8 cellular contexts compared by ENCODE assay signal in genomic region chr17:49191917-49192741, GRCh38. TPM values are rescaled to one million over a fixed set of nuclear protein-coding genes. Genes with fewer than 3 reads are reported as not detected.
DNase-seq lines count a peak whose midpoint lies in the region; ATAC-seq, FAIRE-seq and TF ChIP-seq lines count a peak whose summit lies in the region.

No MANE protein-coding gene starts in this region.

- FAIRE-seq in pancreas (lab: Jason Lieb, UNC), result no peak

- peak overlapping the region; percentile 86 for H3K4me3 Mint-ChIP-seq in activated naive CD8-positive, alpha-beta T cell treated with anti-CD3 and anti-CD28 coated beads for 36 hours

- TF ChIP-seq EP300 in tibial nerve (IDR thresholded peaks at IDR 0.05), result peak in 1 of 2 donors; percentile 55

- H3K4me3 ChIP-seq in pancreas (peak overlapping the region; percentile 49 to 69 (median 64)), tibial nerve (peak overlapping the region; percentile 71 to 80 (median 78))

- H3K9me3 Mint-ChIP-seq in activated naive CD8-positive, alpha-beta T cell treated with anti-CD3 and anti-CD28 coated beads for 36 hours, result no peaks in the 10 kb centered on the region

- no peaks in the 10 kb centered on the region for H3K36me3 ChIP-seq in pancreas
- no peaks in the 10 kb centered on the region for H3K36me3 ChIP-seq in tibial nerve

- 0% methylated on average over 53 of the region's 53 CpGs for WGBS in pancreas, 2 donors
- 0% methylated on average over 37 to 53 of the region's 53 CpGs for WGBS in tibial nerve, 2 donors

- H3K27ac ChIP-seq in pancreas, result peak overlapping the region; percentile 87 to 98 (median 96)
- H3K27ac ChIP-seq in tibial nerve, result peak overlapping the region; percentile 95 to 99 (median 98)

- peak; percentile 9 for TF ChIP-seq POLR2A in GM10847 (IDR thresholded peaks at IDR 0.05; ENCODE audit: extremely low read depth, insufficient read length)
- TF ChIP-seq POLR2A in tibial nerve (IDR thresholded peaks at IDR 0.05), result peak in 1 of 2 donors; percentile 31

- H3K27me3 Mint-ChIP-seq in activated naive CD8-positive, alpha-beta T cell treated with anti-CD3 and anti-CD28 coated beads for 36 hours, result peaks cover 10% of the 10 kb centered on the region

- H3K27me3 ChIP-seq in pancreas, result no peaks in the 10 kb centered on the region
- no peaks in the 10 kb centered on the region for H3K27me3 ChIP-seq in tibial nerve

- peak overlapping the region; percentile 94 for H3K27ac Mint-ChIP-seq in activated naive CD8-positive, alpha-beta T cell treated with anti-CD3 and anti-CD28 coated beads for 36 hours

- intact Hi-C loops in Right ventricle myocardium superior (cut with DNase I) (loop anchor here (5.0 kb wide), 1 partner anchor 35 kb away; no protein-coding TSS in a partner anchor), pancreas (cut with DNase I) (no loop called here)

- no peaks in the 10 kb centered on the region for H3K36me3 Mint-ChIP-seq in activated naive CD8-positive, alpha-beta T cell treated with anti-CD3 and anti-CD28 coated beads for 36 hours

- H3K9me3 ChIP-seq in pancreas (no peaks in the 10 kb centered on the region), tibial nerve (no peaks in the 10 kb centered on the region)

- H3K4me1 Mint-ChIP-seq in activated naive CD8-positive, alpha-beta T cell treated with anti-CD3 and anti-CD28 coated beads for 36 hours, result peaks cover 41% of the 10 kb centered on the region

- DNase-seq in NCI-H1092 treated with DMSO at 0.1 percent for 48 hours (lab: John Stamatoyannopoulos, UW) (peak; percentile 76), SKM-1 (lab: John Stamatoyannopoulos, UW; ENCODE audit: unreplicated experiment) (peak; percentile 99), Right ventricle myocardium superior (peak; percentile 93), pancreas (peak; percentile 85 to 99 (median 95)), tibial nerve (ENCODE audit: low spot score in 2 of 2) (peak; percentile 94 to 97)
- peak; percentile 83 for DNase-seq in activated naive CD8-positive, alpha-beta T cell treated with anti-CD3 and anti-CD28 coated beads for 36 hours

- H3K4me1 ChIP-seq in pancreas, result peaks cover 0 to 4% (median 0%) of the 10 kb centered on the region in 3 donors
- peaks cover 0 to 7% (median 0%) of the 10 kb centered on the region in 4 donors for H3K4me1 ChIP-seq in tibial nerve

- ATAC-seq in HG02678 (IDR thresholded peaks at IDR 0.05; ENCODE audit: unreplicated experiment) (peak; percentile 32), Right ventricle myocardium superior (ENCODE audit: poor library complexity) (peak; percentile 93), pancreas (peak; percentile 83 to 92 (median 86))

- TF ChIP-seq CTCF in pancreas (IDR thresholded peaks at IDR 0.05) (no peak), tibial nerve (IDR thresholded peaks at IDR 0.05) (peak; percentile 20 to 32 (median 26))

RNA-seq across cellular contexts. Expression of gene GNGT2, which starts 18.2 kb away (rescaled TPM):
- total RNA-seq in activated naive CD8-positive, alpha-beta T cell treated with anti-CD3 and anti-CD28 coated beads for 36 hours, result 10 to 100 TPM; 25.5 to 28.4 TPM
- total RNA-seq in Right ventricle myocardium superior, result 2.1 TPM
- total RNA-seq in pancreas, result 1 to 10 TPM in 1 of 6 donors, under 1 TPM in 5; 0.23 to 2.2 (median 0.66) TPM
- polyA plus RNA-seq in pancreas, result 1 to 10 TPM in 1 of 2 donors, under 1 TPM in 1; 0.87 to 1.6 TPM
- total RNA-seq in tibial nerve, result 1 to 10 TPM in 1 of 4 donors, not detected in 3; 1.2 TPM

RNA-seq across cellular contexts. Expression of gene ABI3, which starts 18.4 kb away (rescaled TPM):
- 10 to 100 TPM; 54.9 to 55.5 TPM for total RNA-seq in activated naive CD8-positive, alpha-beta T cell treated with anti-CD3 and anti-CD28 coated beads for 36 hours
- total RNA-seq in Right ventricle myocardium superior (5.5 TPM), pancreas (1 to 10 TPM; 1.1 to 7.1 (median 2.5) TPM), tibial nerve (10 to 100 TPM in 3 of 4 donors, 1 to 10 TPM in 1; 9.6 to 14.4 (median 12.0) TPM)
- polyA plus RNA-seq in pancreas, result 1 to 10 TPM; 3.0 to 4.6 TPM

RNA-seq across cellular contexts. Expression of gene PHOSPHO1, which starts 38.5 kb away (rescaled TPM):
- total RNA-seq in activated naive CD8-positive, alpha-beta T cell treated with anti-CD3 and anti-CD28 coated beads for 36 hours, result not detected
- total RNA-seq in Right ventricle myocardium superior (0.22 TPM), pancreas (under 1 TPM in 1 of 6 donors, not detected in 5; 0.22 TPM), tibial nerve (1 to 10 TPM in 1 of 4 donors, under 1 TPM in 2, not detected in 1; 0.21 to 1.3 (median 0.98) TPM)
- under 1 TPM; 0.19 to 0.28 TPM for polyA plus RNA-seq in pancreas

RNA-seq across cellular contexts. Expression of gene B4GALNT2, which starts 59.6 kb away (rescaled TPM):
- not detected for total RNA-seq in activated naive CD8-positive, alpha-beta T cell treated with anti-CD3 and anti-CD28 coated beads for 36 hours
- total RNA-seq in Right ventricle myocardium superior (not detected), pancreas (under 1 TPM in 1 of 6 donors, not detected in 5; 0.03 TPM), tibial nerve (not detected)
- polyA plus RNA-seq in pancreas, result not detected

Comparison
In these comparisons a context has a peak if more than half of its experiments do, and no peak if none do; other contexts are left out.
1. Peak in every context shown above with its lines: DNase-seq, ATAC-seq, H3K4me3 ChIP-seq and H3K27ac ChIP-seq.
2. ATAC-seq: peak in every context shown above with its lines; median percentile 93 in Right ventricle myocardium superior; 86 in pancreas; 32 in HG02678.
3. CTCF ChIP-seq: peak in tibial nerve (5 of 5); none in pancreas (0 of 4).